11 cellular contexts compared by ENCODE assay signal in the genomic region with DNA sequence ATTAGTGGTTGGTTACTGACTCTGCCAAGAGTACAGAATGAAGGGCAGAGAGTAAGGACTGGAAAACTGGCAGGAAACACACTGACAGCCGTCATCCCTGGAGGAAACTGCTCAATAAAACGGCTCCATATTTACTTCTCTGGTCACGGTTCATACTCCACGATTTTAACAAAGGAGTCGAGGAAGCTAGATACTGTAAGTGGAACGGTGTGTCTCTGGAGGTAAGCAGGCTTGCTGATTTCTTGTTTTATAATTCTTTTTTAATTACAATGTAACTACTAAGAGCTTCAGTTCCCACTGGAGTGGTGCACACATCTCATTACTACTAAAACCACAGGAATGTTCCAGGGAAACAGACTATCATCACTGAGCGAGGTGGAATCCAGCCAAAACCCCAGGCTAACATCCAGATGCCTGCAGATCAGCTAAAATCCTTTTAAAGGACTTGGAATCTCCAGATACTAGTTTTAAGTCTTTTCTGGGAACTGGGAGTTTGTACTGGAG. TPM values are rescaled to one million over a fixed set of nuclear protein-coding genes. Genes with fewer than 3 reads are reported as not detected.
DNase-seq lines count a peak whose midpoint lies in the region; ATAC-seq and TF ChIP-seq lines count a peak whose summit lies in the region.
"Had no signal": no experiment of that assay in that cellular context is flagged by ENCODE, and none has a peak within 500 bp of the region (broad histone marks: within the 10 kb centered on the region; RNA-seq: fewer than 3 reads in every experiment).

No MANE protein-coding gene starts in this region.

- no peaks in the 10 kb centered on the region for H3K27me3 Mint-ChIP-seq in activated CD8-positive, alpha-beta memory T cell treated with anti-CD3 and anti-CD28 coated beads, Interleukin-2, amount 10 ng/mL, durations not matched to agents 7 days and 5 days
- H3K27me3 Mint-ChIP-seq: CD4-positive, CD25-positive, alpha-beta regulatory T cell; progenitor cell of endocrine pancreas had no signal

- TF ChIP-seq CTCF in LNCaP clone FGC (IDR thresholded peaks at IDR 0.05; ENCODE audit: control insufficient read depth, extremely low read depth, insufficient read depth) = no peak

- CTCF ChIA-PET in activated CD8-positive, alpha-beta memory T cell treated with anti-CD3 and anti-CD28 coated beads, Interleukin-2, amount 10 ng/mL, durations not matched to agents 7 days and 5 days (lab: Charles Lee) = no interaction called here

- no peak overlapping the region for H3K27ac Mint-ChIP-seq in activated CD8-positive, alpha-beta memory T cell treated with anti-CD3 and anti-CD28 coated beads, Interleukin-2, amount 10 ng/mL, durations not matched to agents 7 days and 5 days
- H3K27ac Mint-ChIP-seq: progenitor cell of endocrine pancreas had no signal

- no peaks in the 10 kb centered on the region for H3K9me3 Mint-ChIP-seq in activated CD8-positive, alpha-beta memory T cell treated with anti-CD3 and anti-CD28 coated beads, Interleukin-2, amount 10 ng/mL, durations not matched to agents 7 days and 5 days (ENCODE audit: low read depth)
- H3K9me3 Mint-ChIP-seq: CD4-positive, CD25-positive, alpha-beta regulatory T cell had no signal

- no peak for ATAC-seq in activated CD8-positive, alpha-beta memory T cell treated with anti-CD3 and anti-CD28 coated beads, Interleukin-2, amount 10 ng/mL, durations not matched to agents 7 days and 5 days

- no peak overlapping the region for H3K4me3 Mint-ChIP-seq in activated CD8-positive, alpha-beta memory T cell treated with anti-CD3 and anti-CD28 coated beads, Interleukin-2, amount 10 ng/mL, durations not matched to agents 7 days and 5 days
- H3K4me3 Mint-ChIP-seq: CD4-positive, CD25-positive, alpha-beta regulatory T cell had no signal

- peak; percentile 97 for DNase-seq in A172 (ENCODE audit: low spot score)
- peak; percentile 70 for DNase-seq in LNCaP clone FGC (ENCODE audit: low read depth)
- DNase-seq in dedifferentiated amniotic fluid mesenchymal stem cell (ENCODE audit: extremely low spot score) = peak; percentile 92
- DNase-seq in activated CD8-positive, alpha-beta memory T cell treated with anti-CD3 and anti-CD28 coated beads, Interleukin-2, amount 10 ng/mL, durations not matched to agents 7 days and 5 days = no peak
- no peak for DNase-seq in nucleus accumbens (lab: John Stamatoyannopoulos, UW)
- DNase-seq in HAP-1 (ENCODE audit: low spot score in 2 of 2) = no peak
- DNase-seq in Kasumi-1 (lab: John Stamatoyannopoulos, UW) = no peak
- DNase-seq: CD4-positive, CD25-positive, alpha-beta regulatory T cell; NCI-H526 had no signal

- peaks cover 30% of the 10 kb centered on the region for H3K36me3 Mint-ChIP-seq in activated CD8-positive, alpha-beta memory T cell treated with anti-CD3 and anti-CD28 coated beads, Interleukin-2, amount 10 ng/mL, durations not matched to agents 7 days and 5 days

- in situ Hi-C loops in HAP-1 (cut with MboI; ENCODE audit: low sequenced_read_pairs) = no loop called here

- H3K27me3 ChIP-seq in HAP-1 (ENCODE audit: low read depth) = no peaks in the 10 kb centered on the region

- H3K4me1 ChIP-seq in mesodermal cell (ENCODE audit: control insufficient read depth, insufficient read depth, low read length, poor library complexity, severe bottlenecking) = peaks cover 19% of the 10 kb centered on the region
- no peaks in the 10 kb centered on the region for H3K4me1 ChIP-seq in HAP-1

- peak overlapping the region; percentile 86 for H3K27ac ChIP-seq in mesodermal cell (ENCODE audit: low read depth, low read length, severe bottlenecking)

- H3K36me3 ChIP-seq in mesodermal cell (ENCODE audit: control insufficient read depth, insufficient read depth, low read length) = peaks cover 63% of the 10 kb centered on the region
- peaks cover 69% of the 10 kb centered on the region for H3K36me3 ChIP-seq in HAP-1 (replicated peaks)

- no peak overlapping the region for H3K4me3 ChIP-seq in LNCaP clone FGC (ENCODE audit: low read depth, low read length)
- H3K4me3 ChIP-seq in mesodermal cell (ENCODE audit: extremely low read depth, insufficient read depth, low read length, poor library complexity, severe bottlenecking) = no peak overlapping the region
- H3K4me3 ChIP-seq in HAP-1 = no peak overlapping the region

- H3K9me3 ChIP-seq in mesodermal cell (ENCODE audit: control insufficient read depth, low read length) (no peaks in the 10 kb centered on the region), HAP-1 (no peaks in the 10 kb centered on the region)

- H3K4me1 Mint-ChIP-seq in activated CD8-positive, alpha-beta memory T cell treated with anti-CD3 and anti-CD28 coated beads, Interleukin-2, amount 10 ng/mL, durations not matched to agents 7 days and 5 days = peaks cover 2% of the 10 kb centered on the region

- WGBS in mesodermal cell (ENCODE audit: insufficient coverage in 2 of 2), 2 experiments = 91 to 94% methylated on average over 5 to 6 of the region's 7 CpGs

RNA-seq across cellular contexts. Expression of a gene that starts 17.8 kb away (rescaled TPM):
- total RNA-seq in A172 (2014; rRNA removed; shearing (Covaris generic)) = 11.0 and 13.4 TPM in 2 replicates
- polyA plus RNA-seq in mesodermal cell (2013, experiment 1 of 2) = 31.4 TPM
- 34.2 TPM for polyA plus RNA-seq in mesodermal cell (2013, experiment 2 of 2)
- total RNA-seq in activated CD8-positive, alpha-beta memory T cell treated with anti-CD3 and anti-CD28 coated beads, Interleukin-2, amount 10 ng/mL, durations not matched to agents 7 days and 5 days = 1 to 10 TPM in 1 of 2 experiments, under 1 TPM in 1; 0.93 to 1.1 TPM
- total RNA-seq: CD4-positive, CD25-positive, alpha-beta regulatory T cell had no signal

RNA-seq across cellular contexts. Expression of a gene that starts 37.0 kb away (rescaled TPM):
- total RNA-seq in A172 (2014; rRNA removed; shearing (Covaris generic)) = 0.64 and 1.9 TPM in 2 replicates
- polyA plus RNA-seq in mesodermal cell (2013, experiment 1 of 2) = 0.22 TPM
- polyA plus RNA-seq in mesodermal cell (2013, experiment 2 of 2) = not detected
- total RNA-seq in activated CD8-positive, alpha-beta memory T cell treated with anti-CD3 and anti-CD28 coated beads, Interleukin-2, amount 10 ng/mL, durations not matched to agents 7 days and 5 days = under 1 TPM; 0.18 to 0.19 TPM
- polyA plus RNA-seq: CD4-positive, CD25-positive, alpha-beta regulatory T cell had no signal

RNA-seq across cellular contexts. Expression of a gene that starts 50.1 kb away (rescaled TPM):
- total RNA-seq in A172 (2014; rRNA removed; shearing (Covaris generic)) = 5.1 and 7.7 TPM in 2 replicates
- polyA plus RNA-seq in mesodermal cell (2013, experiment 1 of 2) = 10.5 TPM
- polyA plus RNA-seq in mesodermal cell (2013, experiment 2 of 2) = 9.5 TPM
- 10 to 100 TPM; 34.7 to 45.4 TPM for total RNA-seq in activated CD8-positive, alpha-beta memory T cell treated with anti-CD3 and anti-CD28 coated beads, Interleukin-2, amount 10 ng/mL, durations not matched to agents 7 days and 5 days

RNA-seq across cellular contexts. Expression of a gene that starts 50.2 kb away (rescaled TPM):
- total RNA-seq in A172 (2014; rRNA removed; shearing (Covaris generic)) = 41.1 and 46.1 TPM in 2 replicates
- polyA plus RNA-seq in mesodermal cell (2013, experiment 1 of 2) = 60.1 TPM
- polyA plus RNA-seq in mesodermal cell (2013, experiment 2 of 2) = 56.1 TPM
- total RNA-seq in activated CD8-positive, alpha-beta memory T cell treated with anti-CD3 and anti-CD28 coated beads, Interleukin-2, amount 10 ng/mL, durations not matched to agents 7 days and 5 days = 100 to 1,000 TPM; 196 to 249 TPM

RNA-seq across cellular contexts. Expression of a gene that starts 55.1 kb away (rescaled TPM):
- total RNA-seq in A172 (2014; rRNA removed; shearing (Covaris generic)) = 22.2 and 25.5 TPM in 2 replicates
- 9.8 TPM for polyA plus RNA-seq in mesodermal cell (2013, experiment 1 of 2)
- polyA plus RNA-seq in mesodermal cell (2013, experiment 2 of 2) = 9.6 TPM
- total RNA-seq in activated CD8-positive, alpha-beta memory T cell treated with anti-CD3 and anti-CD28 coated beads, Interleukin-2, amount 10 ng/mL, durations not matched to agents 7 days and 5 days = 10 to 100 TPM; 28.7 to 32.1 TPM

Comparison
In these comparisons a context has a peak if more than half of its experiments do, and no peak if none do; other contexts are left out.
1. DNase-seq: peak in A172 (single experiment), LNCaP clone FGC (single experiment) and dedifferentiated amniotic fluid mesenchymal stem cell (single experiment); none in activated CD8-positive, alpha-beta memory T cell treated with anti-CD3 and anti-CD28 coated beads, Interleukin-2, amount 10 ng/mL, durations not matched to agents 7 days and 5 days (single experiment), nucleus accumbens (0 of 56), HAP-1 (0 of 2) and Kasumi-1 (0 of 2).